In genomic region chr15:85008474-85009260, GRCh38 we compare ENCODE assay signal across 1 cellular context.
TF ChIP-seq lines count a peak whose summit lies in the region.

No MANE protein-coding gene starts in this region.

TF ChIP-seq in liver, 16 proteins besides CTCF, POLR2A, EP300 and RAD21 (continued from another document):
- TF ChIP-seq, protein P1, sequence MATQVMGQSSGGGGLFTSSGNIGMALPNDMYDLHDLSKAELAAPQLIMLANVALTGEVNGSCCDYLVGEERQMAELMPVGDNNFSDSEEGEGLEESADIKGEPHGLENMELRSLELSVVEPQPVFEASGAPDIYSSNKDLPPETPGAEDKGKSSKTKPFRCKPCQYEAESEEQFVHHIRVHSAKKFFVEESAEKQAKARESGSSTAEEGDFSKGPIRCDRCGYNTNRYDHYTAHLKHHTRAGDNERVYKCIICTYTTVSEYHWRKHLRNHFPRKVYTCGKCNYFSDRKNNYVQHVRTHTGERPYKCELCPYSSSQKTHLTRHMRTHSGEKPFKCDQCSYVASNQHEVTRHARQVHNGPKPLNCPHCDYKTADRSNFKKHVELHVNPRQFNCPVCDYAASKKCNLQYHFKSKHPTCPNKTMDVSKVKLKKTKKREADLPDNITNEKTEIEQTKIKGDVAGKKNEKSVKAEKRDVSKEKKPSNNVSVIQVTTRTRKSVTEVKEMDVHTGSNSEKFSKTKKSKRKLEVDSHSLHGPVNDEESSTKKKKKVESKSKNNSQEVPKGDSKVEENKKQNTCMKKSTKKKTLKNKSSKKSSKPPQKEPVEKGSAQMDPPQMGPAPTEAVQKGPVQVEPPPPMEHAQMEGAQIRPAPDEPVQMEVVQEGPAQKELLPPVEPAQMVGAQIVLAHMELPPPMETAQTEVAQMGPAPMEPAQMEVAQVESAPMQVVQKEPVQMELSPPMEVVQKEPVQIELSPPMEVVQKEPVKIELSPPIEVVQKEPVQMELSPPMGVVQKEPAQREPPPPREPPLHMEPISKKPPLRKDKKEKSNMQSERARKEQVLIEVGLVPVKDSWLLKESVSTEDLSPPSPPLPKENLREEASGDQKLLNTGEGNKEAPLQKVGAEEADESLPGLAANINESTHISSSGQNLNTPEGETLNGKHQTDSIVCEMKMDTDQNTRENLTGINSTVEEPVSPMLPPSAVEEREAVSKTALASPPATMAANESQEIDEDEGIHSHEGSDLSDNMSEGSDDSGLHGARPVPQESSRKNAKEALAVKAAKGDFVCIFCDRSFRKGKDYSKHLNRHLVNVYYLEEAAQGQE (IDR thresholded peaks at IDR 0.05) = no peak
- TF ChIP-seq JUND (IDR thresholded peaks at IDR 0.05) = no peak
- TF ChIP-seq HNF4G (IDR thresholded peaks at IDR 0.05) = no peak
